Comparison of ENCODE assay signal across 8 cellular contexts in genomic region chr21:29298348-29299045, GRCh38. TPM values are rescaled to one million over a fixed set of nuclear protein-coding genes. Genes with fewer than 3 reads are reported as not detected.
A peak's percentile ranks its signal among the peaks of the same experiment; 100 is the strongest.
DNase-seq lines count a peak whose midpoint lies in the region; ATAC-seq lines count a peak whose summit lies in the region.

BACH1 (plus strand) TSS chr21:29298922; CDS start chr21:29321281, 22,359 bp downstream.

- WGBS in mesendoderm (ENCODE audit: extremely low coverage, insufficient coverage, low lambda C conversion rate): no CpG with 5 or more reads among the region's 87 CpGs

- no peaks in the 10 kb centered on the region for H3K36me3 ChIP-seq in CD4-positive, alpha-beta memory T cell (ENCODE audit: insufficient read depth, low read length)
- no peaks in the 10 kb centered on the region for H3K36me3 ChIP-seq in mesendoderm (ENCODE audit: control insufficient read depth, insufficient read depth, low read length)

- intact Hi-C loops in CD4-positive, alpha-beta memory T cell (cut with micrococcal nuclease): loop anchor here (1.0 to 10.0 kb wide), 5 partner anchors 102 to 414 kb away; partner anchors contain the start of genes CCT8 and USP16

- no peaks in the 10 kb centered on the region for H3K27me3 ChIP-seq in CD4-positive, alpha-beta memory T cell (ENCODE audit: insufficient read depth, low read length)
- H3K27me3 ChIP-seq in mesendoderm (ENCODE audit: insufficient read depth, low read length, poor library complexity): no peaks in the 10 kb centered on the region

- H3K27me3 Mint-ChIP-seq in CD4-positive, alpha-beta memory T cell: no peaks in the 10 kb centered on the region
- no peaks in the 10 kb centered on the region for H3K27me3 Mint-ChIP-seq in effector memory CD8-positive, alpha-beta T cell

- H3K9ac ChIP-seq in mesendoderm (ENCODE audit: low read length): peak within 1 kb of the TSS; percentile 75

- CTCF ChIA-PET in CD4-positive, alpha-beta memory T cell (lab: Charles Lee; ENCODE audit: partially characterized antibody): interaction anchor here (0.7 to 2.8 kb wide), 10 partner anchors 10 to 219 kb away, joined by 3 to 14 read pairs (median 4); no protein-coding TSS in a partner anchor

- peak within 1 kb of the TSS; percentile 15 for H2BK15ac ChIP-seq in mesendoderm (replicated peaks; ENCODE audit: low read depth)

- H3K4me1 Mint-ChIP-seq in CD4-positive, alpha-beta memory T cell: peaks cover 50 to 84% (median 68%) of the 10 kb centered on the region in 4 donors
- peaks cover 20 to 44% of the 10 kb centered on the region in 2 donors for H3K4me1 Mint-ChIP-seq in effector memory CD8-positive, alpha-beta T cell (ENCODE audit: low read depth in 2 of 2)

- H3K27ac Mint-ChIP-seq in CD4-positive, alpha-beta memory T cell: peak within 1 kb of the TSS; percentile 70 to 94 (median 85)
- peak within 1 kb of the TSS; percentile 82 to 84 for H3K27ac Mint-ChIP-seq in effector memory CD8-positive, alpha-beta T cell

- H3K4me2 ChIP-seq in mesendoderm (ENCODE audit: low read length): peak within 1 kb of the TSS; percentile 99

- H3K4me3 ChIP-seq in CD4-positive, alpha-beta memory T cell (ENCODE audit: low read length in 2 of 2): peak within 1 kb of the TSS; percentile 32 to 67
- H3K4me3 ChIP-seq in mesendoderm (ENCODE audit: low read length): peak within 1 kb of the TSS; percentile 87

- peaks cover 0 to 2% (median 0%) of the 10 kb centered on the region in 8 donors for H3K9me3 Mint-ChIP-seq in CD4-positive, alpha-beta memory T cell
- no peaks in the 10 kb centered on the region for H3K9me3 Mint-ChIP-seq in effector memory CD8-positive, alpha-beta T cell

- H3K56ac ChIP-seq in mesendoderm (ENCODE audit: low read length): peak within 1 kb of the TSS; percentile 98

- peak within 1 kb of the TSS; percentile 60 for H3K4ac ChIP-seq in mesendoderm (ENCODE audit: low read depth, low read length)

- no peak within 1 kb of the TSS for H4K5ac ChIP-seq in mesendoderm (ENCODE audit: low read length)

- H3K4me1 ChIP-seq in CD4-positive, alpha-beta memory T cell (ENCODE audit: insufficient read depth, low read length): peaks cover 61% of the 10 kb centered on the region
- H3K4me1 ChIP-seq in mesendoderm (ENCODE audit: control insufficient read depth, low read depth, low read length): peaks cover 12% of the 10 kb centered on the region

- H3K9me3 ChIP-seq in CD4-positive, alpha-beta memory T cell (ENCODE audit: control insufficient read depth in 1 of 2, low read length in 2 of 2): no peaks in the 10 kb centered on the region

- H3K23ac ChIP-seq in mesendoderm (ENCODE audit: low read length): peak within 1 kb of the TSS; percentile 87

- H2BK120ac ChIP-seq in mesendoderm (ENCODE audit: low read depth, low read length): no peak within 1 kb of the TSS

- ATAC-seq in GM19468 (IDR thresholded peaks at IDR 0.05; ENCODE audit: extremely low read depth, unreplicated experiment): peak; percentile 50
- ATAC-seq in effector memory CD8-positive, alpha-beta T cell (replicated peaks): peak; percentile 72

- POLR2A ChIA-PET in CD4-positive, alpha-beta memory T cell (lab: Charles Lee; ENCODE audit: partially characterized antibody): interaction anchor here (1.2 to 4.3 kb wide), 7 partner anchors 15 to 305 kb away, joined by 3 to 42 read pairs (median 10); partner anchors contain the start of genes CCT8 and USP16

- peak within 1 kb of the TSS; percentile 47 for H3K27ac ChIP-seq in CD4-positive, alpha-beta memory T cell (ENCODE audit: low read depth, low read length)
- peak within 1 kb of the TSS; percentile 34 for H3K27ac ChIP-seq in mesendoderm (ENCODE audit: low read depth, low read length)

- peaks cover 0 to 4% of the 10 kb centered on the region in 2 donors for H3K36me3 Mint-ChIP-seq in CD4-positive, alpha-beta memory T cell
- H3K36me3 Mint-ChIP-seq in effector memory CD8-positive, alpha-beta T cell (ENCODE audit: insufficient read depth): peaks cover 15% of the 10 kb centered on the region

- peaks cover 37% of the 10 kb centered on the region for H3K79me2 ChIP-seq in mesendoderm (ENCODE audit: control insufficient read depth, insufficient read depth, low read length)

- peak within 1 kb of the TSS; percentile 97 for H3K18ac ChIP-seq in mesendoderm (ENCODE audit: low read length)

- H3K79me1 ChIP-seq in mesendoderm (ENCODE audit: low read length): peaks cover 18% of the 10 kb centered on the region

- DNase-seq in CD4-positive, alpha-beta memory T cell: peak; percentile 76 to 83 (median 80)
- DNase-seq in HUDEP-2 (lab: John Stamatoyannopoulos, UW; ENCODE audit: unreplicated experiment in 76 of 76) (peak in 75 of 76 experiments; percentile 15 to 94 (median 84)), NOMO-1 treated with DMSO at 0.1 percent for 48 hours (lab: John Stamatoyannopoulos, UW; ENCODE audit: unreplicated experiment) (peak; percentile 93), mesendoderm (peak; percentile 94)
- DNase-seq in activated CD8-positive, alpha-beta memory T cell treated with anti-CD3 and anti-CD28 coated beads for 4 hours (ENCODE audit: low read depth in 2 of 2): peak; percentile 76 to 84
- DNase-seq in effector memory CD8-positive, alpha-beta T cell: peak; percentile 72 to 79 (median 75)
- DNase-seq in stimulated activated CD8-positive, alpha-beta memory T cell treated with anti-CD3 and anti-CD28 coated beads, Interleukin-15, amount 100 ng/mL, for 1 hour (ENCODE audit: low read depth): peak; percentile 77

- no peak within 1 kb of the TSS for H4K8ac ChIP-seq in mesendoderm (ENCODE audit: low read depth, low read length)

- no peak within 1 kb of the TSS for H2BK5ac ChIP-seq in mesendoderm (ENCODE audit: low read length)

- H2AK5ac ChIP-seq in mesendoderm (ENCODE audit: low read length): peak within 1 kb of the TSS; percentile 29

- peak within 1 kb of the TSS; percentile 86 to 95 (median 90) for H3K4me3 Mint-ChIP-seq in CD4-positive, alpha-beta memory T cell
- H3K4me3 Mint-ChIP-seq in effector memory CD8-positive, alpha-beta T cell: peak within 1 kb of the TSS; percentile 87 to 89

RNA-seq across cellular contexts. Expression of gene BACH1, which starts in this region (rescaled TPM):
- total RNA-seq in CD4-positive, alpha-beta memory T cell: 10 to 100 TPM; 46.5 to 49.0 TPM
- 10 to 100 TPM; 19.1 to 19.4 TPM for polyA plus RNA-seq in CD4-positive, alpha-beta memory T cell
- 25.9 TPM for polyA plus RNA-seq in mesendoderm (2013, experiment 1 of 2)
- polyA plus RNA-seq in mesendoderm (2013, experiment 2 of 2): 25.8 TPM

Comparison
In these comparisons a context has a peak if more than half of its experiments do, and no peak if none do; other contexts are left out.
1. Peak in every context shown above with its lines: DNase-seq, ATAC-seq, H3K4me3 ChIP-seq and H3K27ac ChIP-seq.